21 cellular contexts compared by ENCODE assay signal in genomic region chr13:110426745-110427144, GRCh38.
DNase-seq lines count a peak whose midpoint lies in the region; ATAC-seq and TF ChIP-seq lines count a peak whose summit lies in the region.
"Had no signal": no experiment of that assay in that cellular context is flagged by ENCODE, and none has a peak within 500 bp of the region (broad histone marks: within the 10 kb centered on the region; RNA-seq: fewer than 3 reads in every experiment).

No MANE protein-coding gene starts in this region.

- no peaks in the 10 kb centered on the region for H4K20me1 ChIP-seq in hepatocyte (ENCODE audit: insufficient read depth, poor library complexity, severe bottlenecking)

- TF ChIP-seq EP300 in transverse colon (IDR thresholded peaks at IDR 0.05; ENCODE audit: low read depth) = no peak

- H3K9me3 ChIP-seq in right atrium auricular region (no peaks in the 10 kb centered on the region), hepatocyte (ENCODE audit: low read depth) (no peaks in the 10 kb centered on the region), transverse colon (no peaks in the 10 kb centered on the region)
- H3K9me3 ChIP-seq: SJCRH30 had no signal

- no peaks in the 10 kb centered on the region for H3K27me3 ChIP-seq in right atrium auricular region
- no peaks in the 10 kb centered on the region for H3K27me3 ChIP-seq in hepatocyte
- peaks cover 6% of the 10 kb centered on the region for H3K27me3 ChIP-seq in transverse colon
- H3K27me3 ChIP-seq: SJCRH30 had no signal

- H3K27ac ChIP-seq in right atrium auricular region = peak overlapping the region in 1 of 2 donors; percentile 11
- peak overlapping the region; percentile 73 for H3K27ac ChIP-seq in hepatocyte
- peak overlapping the region in 3 of 4 donors; percentile 10 to 37 (median 19) for H3K27ac ChIP-seq in transverse colon
- H3K27ac ChIP-seq: C4-2B, SJCRH30 had no signal

- H3K4me3 ChIP-seq in right atrium auricular region (no peak overlapping the region), hepatocyte (no peak overlapping the region), transverse colon (no peak overlapping the region)
- H3K4me3 ChIP-seq: SJCRH30 had no signal

- no peak for TF ChIP-seq POLR2A in transverse colon (IDR thresholded peaks at IDR 0.05)

- H3K36me3 Mint-ChIP-seq in activated naive CD4-positive, alpha-beta T cell treated with anti-CD3 and anti-CD28 coated beads, Interleukin-2, amount 50 U/mL, for 72 hours = no peaks in the 10 kb centered on the region
- H3K36me3 Mint-ChIP-seq: immature natural killer cell had no signal

- no peaks in the 10 kb centered on the region for H3K9me3 Mint-ChIP-seq in activated naive CD4-positive, alpha-beta T cell treated with anti-CD3 and anti-CD28 coated beads, Interleukin-2, amount 50 U/mL, for 72 hours
- H3K9me3 Mint-ChIP-seq: activated T-cell treated with anti-CD3 and anti-CD28 coated beads, Interleukin-2, amount 50 U/mL, for 24 hours; dendritic cell treated with granulocyte-macrophage colony-stimulating factor and Interleukin-4, amounts not matched to agents 40 ng/mL and 50 ng/mL, for 4 days; immature natural killer cell; neural crest cell had no signal

- no peak overlapping the region for H2AFZ ChIP-seq in hepatocyte

- WGBS in hepatocyte (ENCODE audit: low lambda C conversion rate, missing lambda C conversion rate) = 82% methylated on average over 4 of the region's 4 CpGs
- WGBS in transverse colon (ENCODE audit: low coverage in 1 of 2), 2 donors = 59 to 76% methylated on average over 4 of the region's 4 CpGs

- DNase-seq in Right ventricle myocardium superior (no peak), right atrium auricular region (ENCODE audit: low spot score) (no peak), NCI-H774 (lab: John Stamatoyannopoulos, UW) (peak; percentile 86), hepatocyte (ENCODE audit: low spot score) (no peak), transverse colon (no peak), COLO829 (ENCODE audit: low spot score) (no peak), NCI-H2107 treated with DMSO at 0.1 percent for 48 hours (lab: John Stamatoyannopoulos, UW; ENCODE audit: unreplicated experiment) (no peak)
- no peak for DNase-seq in activated naive CD4-positive, alpha-beta T cell treated with anti-CD3 and anti-CD28 coated beads, Interleukin-2, amount 50 U/mL, for 72 hours (ENCODE audit: low spot score in 2 of 2)
- DNase-seq: activated CD4-positive, alpha-beta T cell treated with anti-CD3 and anti-CD28 coated beads for 1 hour; activated CD8-positive, alpha-beta memory T cell treated with anti-CD3 and anti-CD28 coated beads for 24 hours; activated naive CD4-positive, alpha-beta T cell; activated T-cell treated with anti-CD3 and anti-CD28 coated beads, Interleukin-2, amount 50 U/mL, for 24 hours; immature natural killer cell; MM.1S; NCI-H2081 treated with DMSO at 0.1 percent for 48 hours; NCI-H82; SJCRH30; T-helper 1 cell had no signal

- peaks cover 55% of the 10 kb centered on the region for H3K36me3 ChIP-seq in right atrium auricular region
- H3K36me3 ChIP-seq in hepatocyte (replicated peaks; ENCODE audit: insufficient read depth, low read depth) = no peaks in the 10 kb centered on the region
- no peaks in the 10 kb centered on the region for H3K36me3 ChIP-seq in transverse colon

- in situ Hi-C loops in transverse colon (cut with MboI; ENCODE audit: low pct_ligation_motif_present in 1 of 4, low pct_unique_long_range_greater_than_20kb in 1 of 4, low sequenced_read_pairs in 3 of 4) = loop anchor here in 2 of 4 donors (10.0 kb wide), 1 partner anchor 202 kb away; no protein-coding TSS in a partner anchor

- no peak overlapping the region for H3K27ac Mint-ChIP-seq in activated naive CD4-positive, alpha-beta T cell treated with anti-CD3 and anti-CD28 coated beads, Interleukin-2, amount 50 U/mL, for 72 hours
- H3K27ac Mint-ChIP-seq: activated T-cell treated with anti-CD3 and anti-CD28 coated beads, Interleukin-2, amount 50 U/mL, for 24 hours; dendritic cell treated with granulocyte-macrophage colony-stimulating factor and Interleukin-4, amounts not matched to agents 40 ng/mL and 50 ng/mL, for 4 days; immature natural killer cell had no signal

- peak; percentile 70 for ATAC-seq in Right ventricle myocardium superior (ENCODE audit: poor library complexity)
- no peak for ATAC-seq in activated naive CD4-positive, alpha-beta T cell treated with anti-CD3 and anti-CD28 coated beads, Interleukin-2, amount 50 U/mL, for 72 hours

- peaks cover 0 to 33% of the 10 kb centered on the region in 2 donors for H3K4me1 ChIP-seq in right atrium auricular region
- peaks cover 6% of the 10 kb centered on the region for H3K4me1 ChIP-seq in hepatocyte (ENCODE audit: insufficient read depth)
- H3K4me1 ChIP-seq in transverse colon = peaks cover 0 to 21% (median 14%) of the 10 kb centered on the region in 4 donors

- H3K79me2 ChIP-seq in hepatocyte = no peaks in the 10 kb centered on the region

- H3K4me2 ChIP-seq in hepatocyte = no peak overlapping the region

- no peaks in the 10 kb centered on the region for H3K9me2 ChIP-seq in hepatocyte (replicated peaks; ENCODE audit: insufficient read depth)

- TF ChIP-seq CTCF in right atrium auricular region (IDR thresholded peaks at IDR 0.05) = no peak
- TF ChIP-seq CTCF in hepatocyte (IDR thresholded peaks at IDR 0.05; ENCODE audit: poor library complexity) = no peak
- no peak for TF ChIP-seq CTCF in transverse colon (IDR thresholded peaks at IDR 0.05)

- intact Hi-C loops in Right ventricle myocardium superior (cut with DNase I) (no loop called here), transverse colon (cut with DNase I; ENCODE audit: low total_unique reads) (no loop called here)
